ENCODE assay signal across 1 cellular context in the genomic region with DNA sequence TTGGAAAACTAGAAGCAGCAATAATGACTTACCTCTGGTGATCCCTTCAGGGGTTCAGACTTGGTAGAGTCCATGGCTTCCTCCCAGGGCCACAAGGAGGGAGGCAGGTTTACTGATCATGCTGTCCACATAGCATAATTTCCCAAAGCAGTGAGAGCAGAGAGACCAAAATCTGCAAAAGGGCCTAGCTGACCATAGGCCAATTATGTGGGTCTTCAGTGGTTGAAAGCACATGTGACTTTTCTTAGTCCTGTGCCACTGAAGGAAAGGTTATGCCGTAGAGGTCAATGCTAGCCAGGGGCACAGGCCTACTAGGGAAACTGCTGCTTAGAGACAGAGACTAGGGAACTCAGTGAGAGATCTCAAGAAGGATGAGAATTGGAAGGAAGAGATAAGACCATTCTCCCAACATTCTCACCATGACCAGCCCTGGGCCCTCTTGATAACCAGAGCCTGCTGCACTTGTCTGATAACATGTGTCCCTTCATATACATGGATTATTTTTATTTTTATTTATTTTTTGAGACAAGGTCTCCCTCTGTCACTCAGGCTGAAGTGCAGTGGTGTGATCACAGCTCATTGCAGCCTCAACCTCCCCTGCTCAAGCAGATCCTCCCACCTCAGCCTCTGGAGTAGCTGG.
TF ChIP-seq lines count a peak whose summit lies in the region.

No MANE protein-coding gene starts in this region.

TF ChIP-seq in K562, 482 proteins besides CTCF, POLR2A, EP300 and RAD21 (continued from another document and continues in another):
- TF ChIP-seq BCLAF1 (IDR thresholded peaks at IDR 0.05; ENCODE audit: borderline replicate concordance in 1 of 2, control insufficient read depth in 1 of 2, low read depth in 2 of 2, low read length in 1 of 2) (peak in 1 of 2 experiments; percentile 75; a peak in 1 of 4 replicates), U2AF2 (optimal IDR thresholded peaks at IDR 0.05; ENCODE audit: low read depth, low read length) (no peak), NELFE (IDR thresholded peaks at IDR 0.05; ENCODE audit: insufficient read depth, insufficient read length) (no peak), FOXO4 (CRISPR knock-in tag; IDR thresholded peaks at IDR 0.05) (no peak), HNRNPL (IDR thresholded peaks at IDR 0.05; ENCODE audit: low read depth, low read length) (no peak), POLR3A (IDR thresholded peaks at IDR 0.05; ENCODE audit: borderline replicate concordance, extremely low read depth, insufficient read depth, insufficient read length) (no peak), DACH1 (IDR thresholded peaks at IDR 0.05; ENCODE audit: partially characterized antibody) (peak; percentile 38), TAF7 (tag; IDR thresholded peaks at IDR 0.05) (peak; percentile 74), KDM4B (IDR thresholded peaks at IDR 0.05; ENCODE audit: borderline replicate concordance in 2 of 2, low read depth in 1 of 2) (no peak), ZNF316 (IDR thresholded peaks at IDR 0.05) (no peak), KLF16 (IDR thresholded peaks at IDR 0.05) (peak; percentile 99), RFX1 (IDR thresholded peaks at IDR 0.05) (no peak), ZNF277 (CRISPR knock-in tag; IDR thresholded peaks at IDR 0.05; ENCODE audit: borderline replicate concordance) (no peak), ZNF445 (CRISPR knock-in tag; IDR thresholded peaks at IDR 0.05; ENCODE audit: low read depth) (peak; percentile 21; the same call in 1 of the 2 replicates), MEIS2 (IDR thresholded peaks at IDR 0.05; ENCODE audit: partially characterized antibody) (peak; percentile 75), ARID1B (IDR thresholded peaks at IDR 0.05) (peak; percentile 100), ZNF384 (IDR thresholded peaks at IDR 0.05; ENCODE audit: low read depth, low read length) (no peak), EP400 (IDR thresholded peaks at IDR 0.05) (no peak), NFE2L1 (tag; IDR thresholded peaks at IDR 0.05; ENCODE audit: borderline replicate concordance, low read depth) (no peak), OTX1 (CRISPR knock-in tag; IDR thresholded peaks at IDR 0.05) (0 out of 2 replicates have a peak, but pooled peaks have one; percentile 76), IRF2 (CRISPR knock-in tag; IDR thresholded peaks at IDR 0.05) (no peak), L3MBTL2 (IDR thresholded peaks at IDR 0.05) (peak; percentile 80), POLR2AphosphoS2 (IDR thresholded peaks at IDR 0.05; ENCODE audit: low read length) (no peak), HNRNPUL1 (IDR thresholded peaks at IDR 0.05; ENCODE audit: low read length) (no peak), MIER1 (IDR thresholded peaks at IDR 0.05; ENCODE audit: low read depth) (peak; percentile 9; the same call in 1 of the 2 replicates), XRCC4 (IDR thresholded peaks at IDR 0.05; ENCODE audit: extremely low read depth, insufficient read depth, insufficient read length) (no peak), SETDB1 (IDR thresholded peaks at IDR 0.05; ENCODE audit: low read length) (no peak), CREB1 (IDR thresholded peaks at IDR 0.05) (peak; percentile 68; the same call in 1 of the 2 replicates), CREB1 (CRISPR knock-in tag; IDR thresholded peaks at IDR 0.05) (no peak), MCM2 (IDR thresholded peaks at IDR 0.05; ENCODE audit: low read depth) (no peak), ZKSCAN3 (CRISPR knock-in tag; IDR thresholded peaks at IDR 0.05) (no peak), YBX1 (IDR thresholded peaks at IDR 0.05) (no peak), GABPB1 (CRISPR knock-in tag; IDR thresholded peaks at IDR 0.05) (no peak; the same call in 1 of the 2 replicates), RBM22 (IDR thresholded peaks at IDR 0.05; ENCODE audit: low read depth, low read length, poor library complexity, severe bottlenecking) (no peak), FOXK1 (CRISPR knock-in tag; IDR thresholded peaks at IDR 0.05; ENCODE audit: borderline replicate concordance) (0 out of 2 replicates have a peak, but pooled peaks have one; percentile 50), MTA2 (IDR thresholded peaks at IDR 0.05; ENCODE audit: low read depth) (peak; percentile 99), NFATC3 (IDR thresholded peaks at IDR 0.05) (peak; percentile 78; the same call in 1 of the 2 replicates), ZNF436 (CRISPR knock-in tag; IDR thresholded peaks at IDR 0.05) (0 out of 2 replicates have a peak, but pooled peaks have one; percentile 40), ZNF584 (CRISPR knock-in tag; IDR thresholded peaks at IDR 0.05; ENCODE audit: low read depth) (peak; percentile 81), NR2F6 (CRISPR knock-in tag; IDR thresholded peaks at IDR 0.05) (peak; percentile 79; the same call in 1 of the 2 replicates), EHMT2 (IDR thresholded peaks at IDR 0.05) (peak; percentile 79), TEAD4 (IDR thresholded peaks at IDR 0.05; ENCODE audit: low read length) (peak; percentile 98), TEAD4 (CRISPR knock-in tag; IDR thresholded peaks at IDR 0.05; ENCODE audit: borderline replicate concordance) (no peak), STAG1 (CRISPR knock-in tag; IDR thresholded peaks at IDR 0.05; ENCODE audit: borderline replicate concordance) (no peak)
- TF ChIP-seq, protein P1, sequence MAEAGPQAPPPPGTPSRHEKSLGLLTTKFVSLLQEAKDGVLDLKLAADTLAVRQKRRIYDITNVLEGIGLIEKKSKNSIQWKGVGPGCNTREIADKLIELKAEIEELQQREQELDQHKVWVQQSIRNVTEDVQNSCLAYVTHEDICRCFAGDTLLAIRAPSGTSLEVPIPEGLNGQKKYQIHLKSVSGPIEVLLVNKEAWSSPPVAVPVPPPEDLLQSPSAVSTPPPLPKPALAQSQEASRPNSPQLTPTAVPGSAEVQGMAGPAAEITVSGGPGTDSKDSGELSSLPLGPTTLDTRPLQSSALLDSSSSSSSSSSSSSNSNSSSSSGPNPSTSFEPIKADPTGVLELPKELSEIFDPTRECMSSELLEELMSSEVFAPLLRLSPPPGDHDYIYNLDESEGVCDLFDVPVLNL (CRISPR knock-in tag; IDR thresholded peaks at IDR 0.05; ENCODE audit: low read depth): no peak
- TF ChIP-seq, protein P2, sequence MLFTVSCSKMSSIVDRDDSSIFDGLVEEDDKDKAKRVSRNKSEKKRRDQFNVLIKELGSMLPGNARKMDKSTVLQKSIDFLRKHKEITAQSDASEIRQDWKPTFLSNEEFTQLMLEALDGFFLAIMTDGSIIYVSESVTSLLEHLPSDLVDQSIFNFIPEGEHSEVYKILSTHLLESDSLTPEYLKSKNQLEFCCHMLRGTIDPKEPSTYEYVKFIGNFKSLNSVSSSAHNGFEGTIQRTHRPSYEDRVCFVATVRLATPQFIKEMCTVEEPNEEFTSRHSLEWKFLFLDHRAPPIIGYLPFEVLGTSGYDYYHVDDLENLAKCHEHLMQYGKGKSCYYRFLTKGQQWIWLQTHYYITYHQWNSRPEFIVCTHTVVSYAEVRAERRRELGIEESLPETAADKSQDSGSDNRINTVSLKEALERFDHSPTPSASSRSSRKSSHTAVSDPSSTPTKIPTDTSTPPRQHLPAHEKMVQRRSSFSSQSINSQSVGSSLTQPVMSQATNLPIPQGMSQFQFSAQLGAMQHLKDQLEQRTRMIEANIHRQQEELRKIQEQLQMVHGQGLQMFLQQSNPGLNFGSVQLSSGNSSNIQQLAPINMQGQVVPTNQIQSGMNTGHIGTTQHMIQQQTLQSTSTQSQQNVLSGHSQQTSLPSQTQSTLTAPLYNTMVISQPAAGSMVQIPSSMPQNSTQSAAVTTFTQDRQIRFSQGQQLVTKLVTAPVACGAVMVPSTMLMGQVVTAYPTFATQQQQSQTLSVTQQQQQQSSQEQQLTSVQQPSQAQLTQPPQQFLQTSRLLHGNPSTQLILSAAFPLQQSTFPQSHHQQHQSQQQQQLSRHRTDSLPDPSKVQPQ (CRISPR knock-in tag; IDR thresholded peaks at IDR 0.05; ENCODE audit: borderline replicate concordance): no peak
- TF ChIP-seq, protein P3, sequence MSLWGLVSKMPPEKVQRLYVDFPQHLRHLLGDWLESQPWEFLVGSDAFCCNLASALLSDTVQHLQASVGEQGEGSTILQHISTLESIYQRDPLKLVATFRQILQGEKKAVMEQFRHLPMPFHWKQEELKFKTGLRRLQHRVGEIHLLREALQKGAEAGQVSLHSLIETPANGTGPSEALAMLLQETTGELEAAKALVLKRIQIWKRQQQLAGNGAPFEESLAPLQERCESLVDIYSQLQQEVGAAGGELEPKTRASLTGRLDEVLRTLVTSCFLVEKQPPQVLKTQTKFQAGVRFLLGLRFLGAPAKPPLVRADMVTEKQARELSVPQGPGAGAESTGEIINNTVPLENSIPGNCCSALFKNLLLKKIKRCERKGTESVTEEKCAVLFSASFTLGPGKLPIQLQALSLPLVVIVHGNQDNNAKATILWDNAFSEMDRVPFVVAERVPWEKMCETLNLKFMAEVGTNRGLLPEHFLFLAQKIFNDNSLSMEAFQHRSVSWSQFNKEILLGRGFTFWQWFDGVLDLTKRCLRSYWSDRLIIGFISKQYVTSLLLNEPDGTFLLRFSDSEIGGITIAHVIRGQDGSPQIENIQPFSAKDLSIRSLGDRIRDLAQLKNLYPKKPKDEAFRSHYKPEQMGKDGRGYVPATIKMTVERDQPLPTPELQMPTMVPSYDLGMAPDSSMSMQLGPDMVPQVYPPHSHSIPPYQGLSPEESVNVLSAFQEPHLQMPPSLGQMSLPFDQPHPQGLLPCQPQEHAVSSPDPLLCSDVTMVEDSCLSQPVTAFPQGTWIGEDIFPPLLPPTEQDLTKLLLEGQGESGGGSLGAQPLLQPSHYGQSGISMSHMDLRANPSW (CRISPR knock-in tag; IDR thresholded peaks at IDR 0.05): no peak
- TF ChIP-seq, protein P4, sequence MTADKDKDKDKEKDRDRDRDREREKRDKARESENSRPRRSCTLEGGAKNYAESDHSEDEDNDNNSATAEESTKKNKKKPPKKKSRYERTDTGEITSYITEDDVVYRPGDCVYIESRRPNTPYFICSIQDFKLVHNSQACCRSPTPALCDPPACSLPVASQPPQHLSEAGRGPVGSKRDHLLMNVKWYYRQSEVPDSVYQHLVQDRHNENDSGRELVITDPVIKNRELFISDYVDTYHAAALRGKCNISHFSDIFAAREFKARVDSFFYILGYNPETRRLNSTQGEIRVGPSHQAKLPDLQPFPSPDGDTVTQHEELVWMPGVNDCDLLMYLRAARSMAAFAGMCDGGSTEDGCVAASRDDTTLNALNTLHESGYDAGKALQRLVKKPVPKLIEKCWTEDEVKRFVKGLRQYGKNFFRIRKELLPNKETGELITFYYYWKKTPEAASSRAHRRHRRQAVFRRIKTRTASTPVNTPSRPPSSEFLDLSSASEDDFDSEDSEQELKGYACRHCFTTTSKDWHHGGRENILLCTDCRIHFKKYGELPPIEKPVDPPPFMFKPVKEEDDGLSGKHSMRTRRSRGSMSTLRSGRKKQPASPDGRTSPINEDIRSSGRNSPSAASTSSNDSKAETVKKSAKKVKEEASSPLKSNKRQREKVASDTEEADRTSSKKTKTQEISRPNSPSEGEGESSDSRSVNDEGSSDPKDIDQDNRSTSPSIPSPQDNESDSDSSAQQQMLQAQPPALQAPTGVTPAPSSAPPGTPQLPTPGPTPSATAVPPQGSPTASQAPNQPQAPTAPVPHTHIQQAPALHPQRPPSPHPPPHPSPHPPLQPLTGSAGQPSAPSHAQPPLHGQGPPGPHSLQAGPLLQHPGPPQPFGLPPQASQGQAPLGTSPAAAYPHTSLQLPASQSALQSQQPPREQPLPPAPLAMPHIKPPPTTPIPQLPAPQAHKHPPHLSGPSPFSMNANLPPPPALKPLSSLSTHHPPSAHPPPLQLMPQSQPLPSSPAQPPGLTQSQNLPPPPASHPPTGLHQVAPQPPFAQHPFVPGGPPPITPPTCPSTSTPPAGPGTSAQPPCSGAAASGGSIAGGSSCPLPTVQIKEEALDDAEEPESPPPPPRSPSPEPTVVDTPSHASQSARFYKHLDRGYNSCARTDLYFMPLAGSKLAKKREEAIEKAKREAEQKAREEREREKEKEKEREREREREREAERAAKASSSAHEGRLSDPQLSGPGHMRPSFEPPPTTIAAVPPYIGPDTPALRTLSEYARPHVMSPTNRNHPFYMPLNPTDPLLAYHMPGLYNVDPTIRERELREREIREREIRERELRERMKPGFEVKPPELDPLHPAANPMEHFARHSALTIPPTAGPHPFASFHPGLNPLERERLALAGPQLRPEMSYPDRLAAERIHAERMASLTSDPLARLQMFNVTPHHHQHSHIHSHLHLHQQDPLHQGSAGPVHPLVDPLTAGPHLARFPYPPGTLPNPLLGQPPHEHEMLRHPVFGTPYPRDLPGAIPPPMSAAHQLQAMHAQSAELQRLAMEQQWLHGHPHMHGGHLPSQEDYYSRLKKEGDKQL (CRISPR knock-in tag; IDR thresholded peaks at IDR 0.05; ENCODE audit: borderline replicate concordance): peak; percentile 68; the same call in 1 of the 2 replicates
